In the genomic region with DNA sequence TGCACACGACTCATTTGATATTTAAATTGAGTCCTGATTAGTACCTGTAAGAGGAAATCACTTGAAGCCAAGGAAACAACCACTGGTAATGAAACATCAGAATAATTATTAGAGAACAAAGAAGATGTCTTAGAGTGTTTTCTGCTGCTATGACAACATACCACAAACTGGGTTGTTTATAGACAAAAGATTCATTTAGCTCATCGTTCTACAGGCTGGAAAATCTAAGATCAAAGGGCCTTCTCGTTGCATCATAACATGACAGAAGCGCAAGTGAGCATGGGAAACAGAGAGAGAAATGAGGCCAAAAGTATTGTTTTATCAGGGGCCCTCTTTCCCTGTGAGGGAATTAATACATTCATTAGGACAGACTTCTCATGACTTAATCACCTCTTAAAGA, we compare ENCODE assay signal across 1 cellular context.
TF ChIP-seq lines count a peak whose summit lies in the region.

No MANE protein-coding gene starts in this region.

TF ChIP-seq in GM12878, 131 proteins besides CTCF, POLR2A, EP300 and RAD21:
- no peak for TF ChIP-seq E2F8 (IDR thresholded peaks at IDR 0.05; ENCODE audit: low read depth, partially characterized antibody)
- no peak for TF ChIP-seq ZBTB4 (CRISPR knock-in tag; IDR thresholded peaks at IDR 0.05)
- TF ChIP-seq IKZF2 (IDR thresholded peaks at IDR 0.05) = no peak
- TF ChIP-seq KDM1A (IDR thresholded peaks at IDR 0.05; ENCODE audit: borderline replicate concordance) = no peak
- TF ChIP-seq POLR2AphosphoS5 (IDR thresholded peaks at IDR 0.05; ENCODE audit: low read length) = no peak
- no peak for TF ChIP-seq PKNOX1 (IDR thresholded peaks at IDR 0.05)
- TF ChIP-seq SIN3A (IDR thresholded peaks at IDR 0.05; ENCODE audit: low read depth, low read length) = no peak
- TF ChIP-seq STAT1 (conservative IDR thresholded peaks at IDR 0.05) = no peak
- no peak for TF ChIP-seq TCF12 (IDR thresholded peaks at IDR 0.05; ENCODE audit: low read depth, low read length)
- TF ChIP-seq ZSCAN29 (IDR thresholded peaks at IDR 0.05) = no peak
- TF ChIP-seq, protein P1, sequence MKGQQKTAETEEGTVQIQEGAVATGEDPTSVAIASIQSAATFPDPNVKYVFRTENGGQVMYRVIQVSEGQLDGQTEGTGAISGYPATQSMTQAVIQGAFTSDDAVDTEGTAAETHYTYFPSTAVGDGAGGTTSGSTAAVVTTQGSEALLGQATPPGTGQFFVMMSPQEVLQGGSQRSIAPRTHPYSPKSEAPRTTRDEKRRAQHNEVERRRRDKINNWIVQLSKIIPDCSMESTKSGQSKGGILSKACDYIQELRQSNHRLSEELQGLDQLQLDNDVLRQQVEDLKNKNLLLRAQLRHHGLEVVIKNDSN (IDR thresholded peaks at IDR 0.05; ENCODE audit: borderline replicate concordance, extremely low read length, insufficient read depth, low read depth, low read length) = no peak
- TF ChIP-seq CHD1 (IDR thresholded peaks at IDR 0.05; ENCODE audit: low read depth, low read length) = no peak
- no peak for TF ChIP-seq CHD4 (IDR thresholded peaks at IDR 0.05)
- no peak for TF ChIP-seq TAF1 (IDR thresholded peaks at IDR 0.05; ENCODE audit: borderline replicate concordance, low read depth, low read length)
- no peak for TF ChIP-seq BHLHE40 (IDR thresholded peaks at IDR 0.05; ENCODE audit: borderline replicate concordance in 1 of 2, low read depth in 2 of 2, low read length in 1 of 2)
- TF ChIP-seq MLLT1 (IDR thresholded peaks at IDR 0.05) = no peak
- TF ChIP-seq SPI1 (IDR thresholded peaks at IDR 0.05; ENCODE audit: borderline replicate concordance, insufficient read depth, low read depth, low read length) = no peak
- TF ChIP-seq ESRRA (IDR thresholded peaks at IDR 0.05; ENCODE audit: low read length) = no peak
- no peak for TF ChIP-seq BRCA1 (IDR thresholded peaks at IDR 0.05; ENCODE audit: low read depth, low read length)
